In genomic region chr18:10406172-10406663, GRCh38 we compare ENCODE assay signal across 1 cellular context.
TF ChIP-seq lines count a peak whose summit lies in the region.

No MANE protein-coding gene starts in this region.

TF ChIP-seq in GM23338, 12 proteins besides CTCF, POLR2A, EP300 and RAD21 (continued from another document):
- TF ChIP-seq ZNF462 (CRISPR knock-in tag; IDR thresholded peaks at IDR 0.05) = 0 out of 2 replicates have a peak, but pooled peaks have one; percentile 39
